Comparison of ENCODE assay signal across 8 cellular contexts in the genomic region with DNA sequence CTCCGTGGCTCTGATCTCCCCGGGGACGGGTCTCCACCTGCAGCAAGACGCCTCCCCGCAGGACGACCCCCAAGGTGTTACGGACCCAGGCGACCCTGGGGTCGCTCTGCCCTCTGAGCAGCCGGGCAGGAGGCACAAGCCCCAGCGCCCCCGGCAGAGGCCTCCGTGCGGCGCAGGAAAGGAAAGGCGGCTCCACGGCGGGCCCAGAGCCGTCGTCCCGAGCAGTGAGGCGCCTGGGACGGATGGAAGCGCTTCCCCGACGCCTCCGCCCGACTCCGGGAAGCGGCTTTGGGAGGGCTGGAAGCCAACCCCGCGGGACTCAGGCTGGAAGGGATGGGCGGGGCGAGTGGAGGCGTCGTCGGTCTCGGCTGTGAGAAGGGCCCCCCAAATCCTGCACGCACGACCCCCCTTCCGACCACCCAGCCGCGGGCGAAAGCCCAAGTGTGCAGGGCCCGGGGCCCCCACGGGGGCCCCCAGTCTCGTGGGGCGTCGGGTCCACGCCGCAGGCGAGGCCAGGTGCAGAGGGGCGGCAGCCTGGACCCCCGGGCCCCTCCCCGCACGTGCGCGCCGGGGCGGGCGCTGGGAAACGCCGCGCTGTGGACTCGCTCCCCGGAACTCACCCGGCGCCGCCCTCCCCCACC. TPM values are rescaled to one million over a fixed set of nuclear protein-coding genes. Genes with fewer than 3 reads are reported as not detected.
DNase-seq lines count a peak whose midpoint lies in the region; ATAC-seq and TF ChIP-seq lines count a peak whose summit lies in the region.

No MANE protein-coding gene starts in this region.

- H3K27me3 ChIP-seq in CD4-positive, CD25-positive, alpha-beta regulatory T cell (ENCODE audit: control insufficient read depth, insufficient read depth, low read length), result no peaks in the 10 kb centered on the region
- H3K27me3 ChIP-seq in HUES64 (ENCODE audit: insufficient read depth, low read length) (peaks cover 53% of the 10 kb centered on the region), left ventricle myocardium inferior (ENCODE audit: low read depth) (peaks cover 27% of the 10 kb centered on the region), sigmoid colon (peaks cover 0 to 37% (median 27%) of the 10 kb centered on the region in 3 donors)

- peak overlapping the region in 2 of 4 donors; percentile 70 to 82 for H3K4me3 Mint-ChIP-seq in CD4-positive, CD25-positive, alpha-beta regulatory T cell
- peak overlapping the region; percentile 62 for H3K4me3 Mint-ChIP-seq in activated naive CD4-positive, alpha-beta T cell treated with anti-CD3 and anti-CD28 coated beads for 36 hours

- H3K4me3 ChIP-seq in CD4-positive, CD25-positive, alpha-beta regulatory T cell (ENCODE audit: low read depth, low read length), result no peak overlapping the region
- H3K4me3 ChIP-seq in HUES64 (ENCODE audit: low read length) (peak overlapping the region; percentile 53), left ventricle myocardium inferior (peak overlapping the region; percentile 69), sigmoid colon (peak overlapping the region; percentile 33 to 66 (median 58))

- H3K9me3 Mint-ChIP-seq in CD4-positive, CD25-positive, alpha-beta regulatory T cell, result peaks cover 0 to 5% (median 0%) of the 10 kb centered on the region in 7 donors
- H3K9me3 Mint-ChIP-seq in activated naive CD4-positive, alpha-beta T cell treated with anti-CD3 and anti-CD28 coated beads for 36 hours, result no peaks in the 10 kb centered on the region

- H3K27me3 Mint-ChIP-seq in CD4-positive, CD25-positive, alpha-beta regulatory T cell, result peaks cover 33% of the 10 kb centered on the region
- H3K27me3 Mint-ChIP-seq in activated naive CD4-positive, alpha-beta T cell treated with anti-CD3 and anti-CD28 coated beads for 36 hours (ENCODE audit: low read depth), result peaks cover 9% of the 10 kb centered on the region

- ATAC-seq in CD4-positive, CD25-positive, alpha-beta regulatory T cell (ENCODE audit: low read depth in 2 of 2), result peak; percentile 14 to 16
- no peak for ATAC-seq in HG03045 (IDR thresholded peaks at IDR 0.05; ENCODE audit: unreplicated experiment)

- WGBS in HUES64, result 2% methylated on average over 54 of the region's 69 CpGs
- 1% methylated on average over 69 of the region's 69 CpGs for WGBS in sigmoid colon, 2 donors

- no peaks in the 10 kb centered on the region for H3K36me3 ChIP-seq in CD4-positive, CD25-positive, alpha-beta regulatory T cell (ENCODE audit: control insufficient read depth, insufficient read depth, low read length)
- H3K36me3 ChIP-seq in HUES64 (ENCODE audit: insufficient read depth, low read length) (no peaks in the 10 kb centered on the region), left ventricle myocardium inferior (no peaks in the 10 kb centered on the region), sigmoid colon (no peaks in the 10 kb centered on the region)

- peaks cover 4% of the 10 kb centered on the region for H3K36me3 Mint-ChIP-seq in CD4-positive, CD25-positive, alpha-beta regulatory T cell
- no peaks in the 10 kb centered on the region for H3K36me3 Mint-ChIP-seq in activated naive CD4-positive, alpha-beta T cell treated with anti-CD3 and anti-CD28 coated beads for 36 hours (ENCODE audit: low read depth)

- no peak overlapping the region for H3K27ac ChIP-seq in CD4-positive, CD25-positive, alpha-beta regulatory T cell (ENCODE audit: insufficient read depth, low read length, poor library complexity, severe bottlenecking)
- H3K27ac ChIP-seq in HUES64 (ENCODE audit: low read depth, low read length) (no peak overlapping the region), left ventricle myocardium inferior (replicated peaks) (peak overlapping the region; percentile 91), sigmoid colon (peak overlapping the region; percentile 60 to 69 (median 67))

- peaks cover 14% of the 10 kb centered on the region for H3K4me1 ChIP-seq in CD4-positive, CD25-positive, alpha-beta regulatory T cell (ENCODE audit: control insufficient read depth, insufficient read depth, low read length, poor library complexity, severe bottlenecking)
- peaks cover 29% of the 10 kb centered on the region for H3K4me1 ChIP-seq in HUES64 (ENCODE audit: insufficient read depth, low read length)
- H3K4me1 ChIP-seq in left ventricle myocardium inferior, result peaks cover 44% of the 10 kb centered on the region
- H3K4me1 ChIP-seq in sigmoid colon, result peaks cover 0 to 16% (median 12%) of the 10 kb centered on the region in 4 donors

- H3K4me1 Mint-ChIP-seq in CD4-positive, CD25-positive, alpha-beta regulatory T cell, result peaks cover 10 to 30% (median 18%) of the 10 kb centered on the region in 4 donors
- peaks cover 9% of the 10 kb centered on the region for H3K4me1 Mint-ChIP-seq in activated naive CD4-positive, alpha-beta T cell treated with anti-CD3 and anti-CD28 coated beads for 36 hours (ENCODE audit: low read depth)

- DNase-seq in CD4-positive, CD25-positive, alpha-beta regulatory T cell, result no peak
- peak; percentile 28 for DNase-seq in activated naive CD4-positive, alpha-beta T cell treated with anti-CD3 and anti-CD28 coated beads for 36 hours
- DNase-seq in left ventricle myocardium inferior (peak; percentile 79), sigmoid colon (peak; percentile 83), HuH-7 (ENCODE audit: low spot score) (no peak), cerebellar nuclear complex (lab: John Stamatoyannopoulos, UW) (no peak)

- H3K9me3 ChIP-seq in CD4-positive, CD25-positive, alpha-beta regulatory T cell (ENCODE audit: control insufficient read depth in 2 of 2, low read length in 2 of 2), result no peaks in the 10 kb centered on the region
- H3K9me3 ChIP-seq in HUES64 (ENCODE audit: insufficient read depth, low read depth, low read length), result peaks cover 5% of the 10 kb centered on the region; the same call in 1 of the 2 replicates
- no peaks in the 10 kb centered on the region for H3K9me3 ChIP-seq in left ventricle myocardium inferior (replicated peaks)
- no peaks in the 10 kb centered on the region for H3K9me3 ChIP-seq in sigmoid colon

- H3K9ac ChIP-seq in HUES64 (ENCODE audit: low read depth, low read length), result no peak overlapping the region; the same call in 1 of the 2 replicates

- CTCF ChIA-PET in activated naive CD4-positive, alpha-beta T cell treated with anti-CD3 and anti-CD28 coated beads for 36 hours (lab: Charles Lee), result interaction anchor here (1.8 kb wide), 1 partner anchor 27 kb away, joined by 6 read pairs; no protein-coding TSS in a partner anchor

- TF ChIP-seq EP300 in sigmoid colon (IDR thresholded peaks at IDR 0.05), result no peak

- TF ChIP-seq CTCF in left ventricle myocardium inferior (IDR thresholded peaks at IDR 0.05; ENCODE audit: borderline replicate concordance) (no peak), sigmoid colon (IDR thresholded peaks at IDR 0.05) (no peak)

- intact Hi-C loops in activated naive CD4-positive, alpha-beta T cell treated with anti-CD3 and anti-CD28 coated beads for 36 hours (cut with micrococcal nuclease), result loop anchor here (2.0 kb wide), 1 partner anchor 241 kb away; no protein-coding TSS in a partner anchor
- intact Hi-C loops in left ventricle myocardium inferior (cut with micrococcal nuclease) (no loop called here), sigmoid colon (cut with DNase I) (no loop called here)

- TF ChIP-seq POLR2A in sigmoid colon (IDR thresholded peaks at IDR 0.05), result no peak

- H3K27ac Mint-ChIP-seq in CD4-positive, CD25-positive, alpha-beta regulatory T cell, result no peak overlapping the region
- H3K27ac Mint-ChIP-seq in activated naive CD4-positive, alpha-beta T cell treated with anti-CD3 and anti-CD28 coated beads for 36 hours, result no peak overlapping the region

RNA-seq across cellular contexts. Expression of gene RPH3AL, which starts 32.7 kb away (rescaled TPM):
- 5.6 TPM for total RNA-seq in CD4-positive, CD25-positive, alpha-beta regulatory T cell
- polyA plus RNA-seq in CD4-positive, CD25-positive, alpha-beta regulatory T cell, result 1 to 10 TPM in 2 of 4 donors, under 1 TPM in 2; 0.65 to 4.8 (median 1.9) TPM
- 2.3 TPM for polyA plus RNA-seq in HUES64 (2013, experiment 1 of 2)
- 3.7 TPM for polyA plus RNA-seq in HUES64 (2013, experiment 2 of 2)
- 1 to 10 TPM; 1.6 to 2.2 TPM for total RNA-seq in activated naive CD4-positive, alpha-beta T cell treated with anti-CD3 and anti-CD28 coated beads for 36 hours
- total RNA-seq in left ventricle myocardium inferior (4.0 TPM), sigmoid colon (10 to 100 TPM in 1 of 4 donors, 1 to 10 TPM in 3; 1.8 to 12.7 (median 3.1) TPM)
- 10 to 100 TPM; 14.2 to 23.1 (median 15.0) TPM for polyA plus RNA-seq in sigmoid colon

Comparison
In these comparisons a context has a peak if more than half of its experiments do, and no peak if none do; other contexts are left out.
1. DNase-seq: peak in activated naive CD4-positive, alpha-beta T cell treated with anti-CD3 and anti-CD28 coated beads for 36 hours (single experiment), left ventricle myocardium inferior (single experiment) and sigmoid colon (single experiment); none in CD4-positive, CD25-positive, alpha-beta regulatory T cell (0 of 3), HuH-7 (single experiment) and cerebellar nuclear complex (0 of 2).
2. H3K27ac ChIP-seq: peak in left ventricle myocardium inferior (single experiment) and sigmoid colon (4 of 4); none in CD4-positive, CD25-positive, alpha-beta regulatory T cell (single experiment) and HUES64 (single experiment).